ENCODE assay signal across 1 cellular context in genomic region chrX:40105016-40105790, GRCh38.
TF ChIP-seq lines count a peak whose summit lies in the region.

No MANE protein-coding gene starts in this region.

TF ChIP-seq in HepG2, 621 proteins besides CTCF, POLR2A, EP300 and RAD21 (continued from another document):
- TF ChIP-seq ZNF142 (CRISPR knock-in tag; IDR thresholded peaks at IDR 0.05) (0 out of 2 replicates have a peak, but pooled peaks have one; percentile 40), FOXO4 (CRISPR knock-in tag; conservative IDR thresholded peaks at IDR 0.05) (no peak), ZKSCAN8 (CRISPR knock-in tag; IDR thresholded peaks at IDR 0.05; ENCODE audit: borderline replicate concordance) (no peak), ATF6 (CRISPR knock-in tag; conservative IDR thresholded peaks at IDR 0.05) (no peak), TMF1 (CRISPR knock-in tag; IDR thresholded peaks at IDR 0.05; ENCODE audit: low read depth) (0 out of 2 replicates have a peak, but pooled peaks have one; percentile 9), ZNF160 (CRISPR knock-in tag; IDR thresholded peaks at IDR 0.05) (no peak), ZNF124 (CRISPR knock-in tag; IDR thresholded peaks at IDR 0.05) (no peak), ZMYM3 (CRISPR knock-in tag; IDR thresholded peaks at IDR 0.05) (no peak), ZBTB2 (CRISPR knock-in tag; IDR thresholded peaks at IDR 0.05; ENCODE audit: low read depth) (peak; percentile 25; the same call in 1 of the 2 replicates), IKZF4 (CRISPR knock-in tag; IDR thresholded peaks at IDR 0.05; ENCODE audit: borderline replicate concordance, low read depth, not compliant biosample characterization) (no peak), UBTF (CRISPR knock-in tag; IDR thresholded peaks at IDR 0.05) (peak; percentile 47; the same call in 1 of the 2 replicates), PLRG1 (conservative IDR thresholded peaks at IDR 0.05) (no peak), ZNF564 (CRISPR knock-in tag; IDR thresholded peaks at IDR 0.05) (no peak), SMAD3 (CRISPR knock-in tag; IDR thresholded peaks at IDR 0.05) (no peak), RFX5 (IDR thresholded peaks at IDR 0.05; ENCODE audit: low read depth, low read length) (no peak), BORCS8-MEF2B (CRISPR knock-in tag; IDR thresholded peaks at IDR 0.05) (0 out of 2 replicates have a peak, but pooled peaks have one; percentile 23), GABPB1 (CRISPR knock-in tag; IDR thresholded peaks at IDR 0.05) (peak; percentile 51), ZNF501 (CRISPR knock-in tag; IDR thresholded peaks at IDR 0.05) (peak; percentile 24; the same call in 1 of the 2 replicates), ZMAT3 (CRISPR knock-in tag; conservative IDR thresholded peaks at IDR 0.05) (0 out of 2 replicates have a peak, but pooled peaks have one; percentile 42), MAX (IDR thresholded peaks at IDR 0.05) (no peak; the same call in 1 of the 2 replicates), MAZ (IDR thresholded peaks at IDR 0.05; ENCODE audit: borderline replicate concordance, low read depth, low read length) (no peak), MAZ (CRISPR knock-in tag; IDR thresholded peaks at IDR 0.05; ENCODE audit: low read depth) (peak; percentile 41; the same call in 1 of the 2 replicates), ATF2 (CRISPR knock-in tag; IDR thresholded peaks at IDR 0.05) (no peak), ZEB1 (IDR thresholded peaks at IDR 0.05; ENCODE audit: insufficient replicate concordance, low read depth) (no peak), RBFOX2 (IDR thresholded peaks at IDR 0.05; ENCODE audit: low read depth, low read length) (peak; percentile 69), ATF7-NPFF (CRISPR knock-in tag; IDR thresholded peaks at IDR 0.05; ENCODE audit: low read depth) (no peak), ZNF350 (CRISPR knock-in tag; IDR thresholded peaks at IDR 0.05; ENCODE audit: borderline replicate concordance, low read depth) (no peak), ZNF292 (CRISPR knock-in tag; IDR thresholded peaks at IDR 0.05; ENCODE audit: borderline replicate concordance, low read depth) (no peak), NCOA5 (CRISPR knock-in tag; IDR thresholded peaks at IDR 0.05) (no peak), SIX4 (CRISPR knock-in tag; IDR thresholded peaks at IDR 0.05) (no peak), EEA1 (CRISPR knock-in tag; IDR thresholded peaks at IDR 0.05; ENCODE audit: borderline replicate concordance) (0 out of 2 replicates have a peak, but pooled peaks have one; percentile 22), MED1 (CRISPR knock-in tag; IDR thresholded peaks at IDR 0.05) (0 out of 2 replicates have a peak, but pooled peaks have one; percentile 9), ZNF687 (CRISPR knock-in tag; IDR thresholded peaks at IDR 0.05) (peak; percentile 65), SKI (IDR thresholded peaks at IDR 0.05; ENCODE audit: partially characterized antibody) (peak; percentile 35), AGO2 (optimal IDR thresholded peaks at IDR 0.05; ENCODE audit: low read depth, low read length) (peak; percentile 73), ELF4 (CRISPR knock-in tag; IDR thresholded peaks at IDR 0.05; ENCODE audit: borderline replicate concordance) (no peak), PHF8 (CRISPR knock-in tag; IDR thresholded peaks at IDR 0.05) (peak; percentile 26), SMAD9 (CRISPR knock-in tag; IDR thresholded peaks at IDR 0.05) (no peak), ZNF792 (CRISPR knock-in tag; IDR thresholded peaks at IDR 0.05) (no peak), SCMH1 (CRISPR knock-in tag; IDR thresholded peaks at IDR 0.05; ENCODE audit: borderline replicate concordance) (no peak), ZNF547 (CRISPR knock-in tag; IDR thresholded peaks at IDR 0.05) (no peak), POLR2G (IDR thresholded peaks at IDR 0.05; ENCODE audit: low read depth, low read length) (no peak), ZC3H4 (CRISPR knock-in tag; IDR thresholded peaks at IDR 0.05; ENCODE audit: borderline replicate concordance) (peak; percentile 35; the same call in 1 of the 2 replicates), MEIS2 (CRISPR knock-in tag; IDR thresholded peaks at IDR 0.05) (0 out of 2 replicates have a peak, but pooled peaks have one; percentile 15), RFXANK (CRISPR knock-in tag; IDR thresholded peaks at IDR 0.05) (no peak), NPAS2 (CRISPR knock-in tag; IDR thresholded peaks at IDR 0.05; ENCODE audit: borderline replicate concordance) (no peak), BRD4 (CRISPR knock-in tag; IDR thresholded peaks at IDR 0.05) (peak; percentile 39; the same call in 1 of the 2 replicates), GTF3A (CRISPR knock-in tag; conservative IDR thresholded peaks at IDR 0.05) (no peak), ZNF746 (CRISPR knock-in tag; IDR thresholded peaks at IDR 0.05) (no peak), ZSCAN30 (CRISPR knock-in tag; IDR thresholded peaks at IDR 0.05) (no peak)
